In the genomic region with DNA sequence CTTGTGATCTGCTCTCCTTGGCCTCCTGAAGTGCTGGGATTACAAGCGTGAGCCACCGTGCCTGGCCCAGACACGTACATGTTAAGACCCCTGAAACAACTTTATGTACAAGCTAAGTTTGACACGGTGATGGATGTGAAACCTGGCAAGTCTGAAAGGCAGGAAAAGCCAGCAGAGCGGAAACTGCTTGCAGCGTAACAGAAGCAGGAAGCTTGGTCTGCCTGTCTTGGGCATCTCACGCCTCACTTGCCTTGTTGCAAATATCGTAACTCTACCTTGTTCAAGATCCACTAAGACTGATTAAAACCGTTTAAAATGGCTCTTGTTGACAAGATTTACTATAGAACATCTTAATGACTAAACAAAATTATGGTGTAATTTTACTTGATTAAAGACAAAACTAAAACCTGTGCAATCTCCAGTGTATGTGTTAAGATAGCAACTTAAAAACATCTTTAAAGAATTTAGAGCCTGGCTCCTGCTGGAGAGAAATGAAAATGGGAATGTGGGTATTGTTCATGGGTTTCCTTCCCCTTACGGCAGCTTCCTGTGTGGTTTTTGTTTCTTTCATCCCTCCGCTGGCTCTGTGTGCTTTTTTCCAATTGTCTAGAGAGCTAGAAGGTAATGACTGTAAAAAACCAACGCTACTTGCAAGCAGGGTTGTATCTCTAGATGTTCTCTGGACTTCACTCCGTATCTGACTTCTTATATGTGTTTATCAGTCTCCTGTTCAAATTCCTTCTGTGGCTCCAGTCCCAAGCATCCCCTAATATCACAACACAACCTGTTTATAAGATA, we compare ENCODE assay signal across 12 cellular contexts.
DNase-seq lines count a peak whose midpoint lies in the region; ATAC-seq and TF ChIP-seq lines count a peak whose summit lies in the region.
"Had no signal": no experiment of that assay in that cellular context is flagged by ENCODE, and none has a peak within 500 bp of the region (broad histone marks: within the 10 kb centered on the region; RNA-seq: fewer than 3 reads in every experiment).

No MANE protein-coding gene starts in this region.

- H3K36me3 Mint-ChIP-seq in activated CD8-positive, alpha-beta memory T cell treated with anti-CD3 and anti-CD28 coated beads, Interleukin-2, amount 10 ng/mL, durations not matched to agents 7 days and 5 days = no peaks in the 10 kb centered on the region
- H3K36me3 Mint-ChIP-seq in central memory CD8-positive, alpha-beta T cell (ENCODE audit: insufficient read depth) = no peaks in the 10 kb centered on the region
- H3K36me3 Mint-ChIP-seq in stimulated activated effector memory CD8-positive, alpha-beta T cell treated with anti-CD3 and anti-CD28 coated beads, Interleukin-12 subunit alpha, Interleukin-12 subunit beta, amount 100 ng/mL, for 72 hours = no peaks in the 10 kb centered on the region

- CTCF ChIA-PET in activated CD8-positive, alpha-beta memory T cell treated with anti-CD3 and anti-CD28 coated beads, Interleukin-2, amount 10 ng/mL, durations not matched to agents 7 days and 5 days (lab: Charles Lee) = interaction anchor here (1.2 to 1.6 kb wide), 2 partner anchors 20 to 24 kb away, joined by 4 to 7 read pairs; no protein-coding TSS in a partner anchor
- CTCF ChIA-PET in GM10248 (lab: Yijun Ruan, JAX) = interaction anchor here (1.1 to 3.0 kb wide), 4 partner anchors 8 to 586 kb away, joined by 3 to 15 read pairs (median 3); no protein-coding TSS in a partner anchor

- intact Hi-C loops in ascending aorta (cut with DNase I) = no loop called here

- DNase-seq in activated CD8-positive, alpha-beta memory T cell treated with anti-CD3 and anti-CD28 coated beads, Interleukin-2, amount 10 ng/mL, durations not matched to agents 7 days and 5 days = peak; percentile 46
- no peak for DNase-seq in activated CD8-positive, alpha-beta memory T cell treated with anti-CD3 and anti-CD28 coated beads, Interleukin-2, amount 50 U/mL, for 4 hours
- peak; percentile 50 for DNase-seq in SW480 (ENCODE audit: low spot score)
- DNase-seq in central memory CD8-positive, alpha-beta T cell (ENCODE audit: low spot score in 2 of 2) = no peak
- no peak for DNase-seq in stimulated activated effector memory CD8-positive, alpha-beta T cell treated with anti-CD3 and anti-CD28 coated beads, Interleukin-12 subunit alpha, Interleukin-12 subunit beta, amount 100 ng/mL, for 72 hours (ENCODE audit: low spot score in 2 of 2)
- no peak for DNase-seq in NCI-H2196 (lab: John Stamatoyannopoulos, UW; ENCODE audit: unreplicated experiment)
- no peak for DNase-seq in GM10248 (ENCODE audit: extremely low spot score)
- no peak for DNase-seq in ascending aorta (ENCODE audit: low spot score in 2 of 2)
- DNase-seq: NCI-H69, WERI-Rb-1 had no signal

- H3K27ac ChIP-seq in ascending aorta = no peak overlapping the region
- H3K27ac ChIP-seq: WERI-Rb-1 had no signal

- peak; percentile 74 for ATAC-seq in activated CD8-positive, alpha-beta memory T cell treated with anti-CD3 and anti-CD28 coated beads, Interleukin-2, amount 10 ng/mL, durations not matched to agents 7 days and 5 days
- ATAC-seq in central memory CD8-positive, alpha-beta T cell (replicated peaks; ENCODE audit: extremely low read depth, poor library complexity, severe bottlenecking) = peak; percentile 43
- no peak for ATAC-seq in stimulated activated effector memory CD8-positive, alpha-beta T cell treated with anti-CD3 and anti-CD28 coated beads, Interleukin-12 subunit alpha, Interleukin-12 subunit beta, amount 100 ng/mL, for 72 hours
- ATAC-seq: sciatic nerve had no signal

- no peak overlapping the region for H3K4me3 ChIP-seq in ascending aorta

- H3K4me1 ChIP-seq in ascending aorta = no peaks in the 10 kb centered on the region

- POLR2A ChIA-PET in GM10248 (lab: Yijun Ruan, JAX) = no interaction called here

- H3K4me3 Mint-ChIP-seq in activated CD8-positive, alpha-beta memory T cell treated with anti-CD3 and anti-CD28 coated beads, Interleukin-2, amount 10 ng/mL, durations not matched to agents 7 days and 5 days = peak overlapping the region; percentile 20
- H3K4me3 Mint-ChIP-seq in central memory CD8-positive, alpha-beta T cell = peak overlapping the region; percentile 38
- H3K4me3 Mint-ChIP-seq in stimulated activated effector memory CD8-positive, alpha-beta T cell treated with anti-CD3 and anti-CD28 coated beads, Interleukin-12 subunit alpha, Interleukin-12 subunit beta, amount 100 ng/mL, for 72 hours = peak overlapping the region; percentile 25
- H3K4me3 Mint-ChIP-seq: dendritic cell treated with granulocyte-macrophage colony-stimulating factor and Interleukin-4, amounts not matched to agents 40 ng/mL and 50 ng/mL, for 4 days had no signal

- no peaks in the 10 kb centered on the region for H3K9me3 Mint-ChIP-seq in activated CD8-positive, alpha-beta memory T cell treated with anti-CD3 and anti-CD28 coated beads, Interleukin-2, amount 10 ng/mL, durations not matched to agents 7 days and 5 days (ENCODE audit: low read depth)
- no peaks in the 10 kb centered on the region for H3K9me3 Mint-ChIP-seq in central memory CD8-positive, alpha-beta T cell
- no peaks in the 10 kb centered on the region for H3K9me3 Mint-ChIP-seq in stimulated activated effector memory CD8-positive, alpha-beta T cell treated with anti-CD3 and anti-CD28 coated beads, Interleukin-12 subunit alpha, Interleukin-12 subunit beta, amount 100 ng/mL, for 72 hours
- H3K9me3 Mint-ChIP-seq: dendritic cell treated with granulocyte-macrophage colony-stimulating factor and Interleukin-4, amounts not matched to agents 40 ng/mL and 50 ng/mL, for 4 days had no signal

- no peaks in the 10 kb centered on the region for H3K27me3 ChIP-seq in ascending aorta

- peaks cover 6% of the 10 kb centered on the region for H3K27me3 Mint-ChIP-seq in activated CD8-positive, alpha-beta memory T cell treated with anti-CD3 and anti-CD28 coated beads, Interleukin-2, amount 10 ng/mL, durations not matched to agents 7 days and 5 days
- peaks cover 30% of the 10 kb centered on the region for H3K27me3 Mint-ChIP-seq in central memory CD8-positive, alpha-beta T cell

- H3K9me3 ChIP-seq in ascending aorta = no peaks in the 10 kb centered on the region

- no peaks in the 10 kb centered on the region for H3K36me3 ChIP-seq in ascending aorta
- H3K36me3 ChIP-seq: WERI-Rb-1 had no signal

- TF ChIP-seq CTCF in GM10248 (IDR thresholded peaks at IDR 0.05; ENCODE audit: control extremely low read depth, extremely low read depth, low read depth, missing control alignments) = no peak
- TF ChIP-seq CTCF in ascending aorta (IDR thresholded peaks at IDR 0.05) = no peak

- H3K4me1 Mint-ChIP-seq in activated CD8-positive, alpha-beta memory T cell treated with anti-CD3 and anti-CD28 coated beads, Interleukin-2, amount 10 ng/mL, durations not matched to agents 7 days and 5 days = peaks cover 16% of the 10 kb centered on the region
- H3K4me1 Mint-ChIP-seq in central memory CD8-positive, alpha-beta T cell = peaks cover 16% of the 10 kb centered on the region
- H3K4me1 Mint-ChIP-seq in stimulated activated effector memory CD8-positive, alpha-beta T cell treated with anti-CD3 and anti-CD28 coated beads, Interleukin-12 subunit alpha, Interleukin-12 subunit beta, amount 100 ng/mL, for 72 hours = peaks cover 21% of the 10 kb centered on the region

- H3K27ac Mint-ChIP-seq in activated CD8-positive, alpha-beta memory T cell treated with anti-CD3 and anti-CD28 coated beads, Interleukin-2, amount 10 ng/mL, durations not matched to agents 7 days and 5 days = peak overlapping the region; percentile 69
- H3K27ac Mint-ChIP-seq in central memory CD8-positive, alpha-beta T cell (ENCODE audit: low read depth) = no peak overlapping the region
- peak overlapping the region; percentile 51 for H3K27ac Mint-ChIP-seq in stimulated activated effector memory CD8-positive, alpha-beta T cell treated with anti-CD3 and anti-CD28 coated beads, Interleukin-12 subunit alpha, Interleukin-12 subunit beta, amount 100 ng/mL, for 72 hours
- H3K27ac Mint-ChIP-seq: dendritic cell treated with granulocyte-macrophage colony-stimulating factor and Interleukin-4, amounts not matched to agents 40 ng/mL and 50 ng/mL, for 4 days had no signal

Comparison
In these comparisons a context has a peak if more than half of its experiments do, and no peak if none do; other contexts are left out.
1. DNase-seq: peak in activated CD8-positive, alpha-beta memory T cell treated with anti-CD3 and anti-CD28 coated beads, Interleukin-2, amount 10 ng/mL, durations not matched to agents 7 days and 5 days (single experiment) and SW480 (single experiment); none in activated CD8-positive, alpha-beta memory T cell treated with anti-CD3 and anti-CD28 coated beads, Interleukin-2, amount 50 U/mL, for 4 hours (single experiment), central memory CD8-positive, alpha-beta T cell (0 of 2), stimulated activated effector memory CD8-positive, alpha-beta T cell treated with anti-CD3 and anti-CD28 coated beads, Interleukin-12 subunit alpha, Interleukin-12 subunit beta, amount 100 ng/mL, for 72 hours (0 of 2), NCI-H2196 (single experiment), GM10248 (single experiment) and ascending aorta (0 of 2).
2. Peak in every context shown above with its lines, with median percentiles within 50 percentile points of each other: H3K4me3 Mint-ChIP-seq.